In genomic region chr14:89388853-89389252, GRCh38 we compare ENCODE assay signal across 12 cellular contexts. TPM values are rescaled to one million over a fixed set of nuclear protein-coding genes. Genes with fewer than 3 reads are reported as not detected.
DNase-seq lines count a peak whose midpoint lies in the region; FAIRE-seq and TF ChIP-seq lines count a peak whose summit lies in the region.
"Had no signal": no experiment of that assay in that cellular context is flagged by ENCODE, and none has a peak within 500 bp of the region (broad histone marks: within the 10 kb centered on the region; RNA-seq: fewer than 3 reads in every experiment).

No MANE protein-coding gene starts in this region.

- no peak overlapping the region for H4K8ac ChIP-seq in H1 (ENCODE audit: extremely low read depth, insufficient read depth, low read length)
- H4K8ac ChIP-seq in mesendoderm (ENCODE audit: low read depth, low read length), result no peak overlapping the region

- H3K4me3 ChIP-seq in BE2C (ENCODE audit: low read depth, low read length) (no peak overlapping the region), H1 (ENCODE audit: extremely low read depth in 1 of 4, insufficient read depth in 2 of 4, low read depth in 3 of 4, low read length in 4 of 4) (no peak overlapping the region), mesendoderm (ENCODE audit: low read length) (no peak overlapping the region)
- H3K4me3 ChIP-seq: skin epidermis, uterus had no signal

- H2AFZ ChIP-seq in H1 (ENCODE audit: low read length), result no peak overlapping the region

- TF ChIP-seq EP300 in H1 (IDR thresholded peaks at IDR 0.05; ENCODE audit: borderline replicate concordance in 1 of 2, low read depth in 2 of 2, low read length in 2 of 2), result no peak

- no peak overlapping the region for H4K91ac ChIP-seq in H1 (replicated peaks; ENCODE audit: insufficient read length, low read length)

- 70% methylated on average over 5 of the region's 5 CpGs; no CpG with 5 or more reads in 1 of the 2 experiments for WGBS in H1 (ENCODE audit: extremely low coverage in 1 of 2, insufficient coverage in 1 of 2, insufficient read length in 1 of 2, insufficient replicate concordance in 2 of 2, low coverage in 1 of 2, low lambda C conversion rate in 2 of 2, missing lambda C conversion rate in 1 of 2), 2 experiments
- WGBS in mesendoderm (ENCODE audit: extremely low coverage, insufficient coverage, low lambda C conversion rate), result no CpG with 5 or more reads among the region's 5 CpGs

- H3K18ac ChIP-seq in H1 (ENCODE audit: extremely low read depth, low read length), result no peak overlapping the region
- no peak overlapping the region for H3K18ac ChIP-seq in mesendoderm (ENCODE audit: low read length)

- FAIRE-seq in H1 (lab: Jason Lieb, UNC), result no peak

- POLR2A ChIA-PET in H1 (lab: Charles Lee; ENCODE audit: partially characterized antibody), result interaction anchor here (3.3 kb wide), 1 partner anchor 10 kb away, joined by 8 read pairs; no protein-coding TSS in a partner anchor

- no peak overlapping the region for H2AK5ac ChIP-seq in H1 (ENCODE audit: low read depth, low read length)
- no peak overlapping the region for H2AK5ac ChIP-seq in mesendoderm (ENCODE audit: low read length)

- peak; percentile 49 to 62 for TF ChIP-seq RAD21 in H1 (IDR thresholded peaks at IDR 0.05 in 1 of 2, conservative IDR thresholded peaks at IDR 0.05 in 1 of 2; ENCODE audit: low read depth in 2 of 2, low read length in 2 of 2)

- no peak overlapping the region; the same call in 1 of the 2 replicates for H2BK5ac ChIP-seq in H1 (ENCODE audit: low read depth, low read length)
- H2BK5ac ChIP-seq in mesendoderm (ENCODE audit: low read length), result no peak overlapping the region

- no peaks in the 10 kb centered on the region for H3K23me2 ChIP-seq in H1 (ENCODE audit: low read depth, low read length)

- H3K27me3 ChIP-seq in BE2C, result no peaks in the 10 kb centered on the region
- no peaks in the 10 kb centered on the region for H3K27me3 ChIP-seq in H1 (replicated peaks in 1 of 4; ENCODE audit: control insufficient read depth in 3 of 4, extremely low read depth in 1 of 4, insufficient read depth in 3 of 4, low read length in 3 of 4)
- H3K27me3 ChIP-seq in mesendoderm (ENCODE audit: insufficient read depth, low read length, poor library complexity), result no peaks in the 10 kb centered on the region
- H3K27me3 ChIP-seq: uterus had no signal

- H3K56ac ChIP-seq in H1 (replicated peaks; ENCODE audit: insufficient read length, low read depth, low read length) (no peak overlapping the region), mesendoderm (ENCODE audit: low read length) (peak overlapping the region; percentile 58)

- H2BK20ac ChIP-seq in H1 (ENCODE audit: low read length), result no peak overlapping the region

- H3K4me2 ChIP-seq in H1 (ENCODE audit: insufficient read depth in 1 of 2, low read depth in 2 of 2, low read length in 2 of 2), result no peak overlapping the region
- no peak overlapping the region for H3K4me2 ChIP-seq in mesendoderm (ENCODE audit: low read length)

- H3K27ac ChIP-seq in H1 (ENCODE audit: low read depth, low read length) (no peak overlapping the region), mesendoderm (ENCODE audit: low read depth, low read length) (no peak overlapping the region)
- H3K27ac ChIP-seq: skin epidermis, uterus had no signal

- H2BK12ac ChIP-seq in H1 (ENCODE audit: low read depth, low read length), result no peak overlapping the region

- H3K4me1 ChIP-seq in BE2C (peaks cover 8% of the 10 kb centered on the region; the same call in 1 of the 2 replicates), H1 (replicated peaks in 1 of 4; ENCODE audit: control insufficient read depth in 3 of 4, insufficient read depth in 4 of 4, low read length in 3 of 4) (peaks cover 2 to 25% (median 13%) of the 10 kb centered on the region in 4 experiments), mesendoderm (ENCODE audit: control insufficient read depth, low read depth, low read length) (peaks cover 4% of the 10 kb centered on the region)

- DNase-seq in BE2C (no peak), NCI-H1694 (lab: John Stamatoyannopoulos, UW) (peak; percentile 36), H1 (ENCODE audit: low read depth in 1 of 2, low spot score in 2 of 2) (no peak), mesendoderm (peak; percentile 78), NCI-H128 (lab: John Stamatoyannopoulos, UW; ENCODE audit: unreplicated experiment) (no peak), superior temporal gyrus (ENCODE audit: extremely low spot score) (no peak), D341Med (ENCODE audit: low spot score) (no peak), NCI-H1048 (lab: John Stamatoyannopoulos, UW) (no peak)
- DNase-seq: activated naive CD8-positive, alpha-beta T cell treated with anti-CD3 and anti-CD28 coated beads, Interleukin-2, amount 50 U/mL, for 24 hours; effector memory CD8-positive, alpha-beta T cell; uterus had no signal

- TF ChIP-seq POLR2A in H1 (IDR thresholded peaks at IDR 0.05; ENCODE audit: control extremely low read depth in 1 of 2, low read depth in 2 of 2, low read length in 2 of 2), result no peak

- TF ChIP-seq CTCF in BE2C (IDR thresholded peaks at IDR 0.05; ENCODE audit: low read depth, low read length) (peak; percentile 28), H1 (IDR thresholded peaks at IDR 0.05; ENCODE audit: control extremely low read depth in 1 of 3, insufficient read depth in 1 of 3, low read depth in 1 of 3, low read length in 3 of 3) (peak in 2 of 3 experiments; percentile 22 to 42; a peak in 2 of 4 replicates)

- no peaks in the 10 kb centered on the region for H3K36me3 ChIP-seq in BE2C
- no peaks in the 10 kb centered on the region for H3K36me3 ChIP-seq in H1 (ENCODE audit: control insufficient read depth in 2 of 4, insufficient read depth in 4 of 4, low read length in 3 of 4)
- H3K36me3 ChIP-seq in mesendoderm (ENCODE audit: control insufficient read depth, insufficient read depth, low read length), result no peaks in the 10 kb centered on the region
- H3K36me3 ChIP-seq: uterus had no signal

- H3K79me1 ChIP-seq in H1 (ENCODE audit: low read depth, low read length), result peaks cover 19% of the 10 kb centered on the region
- H3K79me1 ChIP-seq in mesendoderm (ENCODE audit: low read length), result peaks cover 21% of the 10 kb centered on the region

- no peak overlapping the region for H3K23ac ChIP-seq in H1 (ENCODE audit: insufficient read length)
- no peak overlapping the region for H3K23ac ChIP-seq in mesendoderm (ENCODE audit: low read length)

- H2BK15ac ChIP-seq in H1 (ENCODE audit: low read length), result no peak overlapping the region
- no peak overlapping the region for H2BK15ac ChIP-seq in mesendoderm (replicated peaks; ENCODE audit: low read depth)

- H3K9ac ChIP-seq in H1 (replicated peaks in 1 of 4; ENCODE audit: extremely low read depth in 1 of 4, low read depth in 3 of 4, low read length in 3 of 4), result no peak overlapping the region
- H3K9ac ChIP-seq in mesendoderm (ENCODE audit: low read length), result no peak overlapping the region

- H4K5ac ChIP-seq in H1 (ENCODE audit: insufficient read length, low read depth, low read length) (no peak overlapping the region), mesendoderm (ENCODE audit: low read length) (no peak overlapping the region)

- peaks cover 30 to 99% of the 10 kb centered on the region in 2 experiments for H3K79me2 ChIP-seq in H1 (ENCODE audit: control insufficient read depth in 1 of 2, insufficient read depth in 2 of 2, low read length in 2 of 2)
- peaks cover 78% of the 10 kb centered on the region for H3K79me2 ChIP-seq in mesendoderm (ENCODE audit: control insufficient read depth, insufficient read depth, low read length)

- CTCF ChIA-PET in H1 (lab: Charles Lee; ENCODE audit: partially characterized antibody), result interaction anchor here (1.2 to 1.6 kb wide), 2 partner anchors 11 to 78 kb away, joined by 3 to 5 read pairs; no protein-coding TSS in a partner anchor

- H3K9me3 ChIP-seq in BE2C, result no peaks in the 10 kb centered on the region
- no peaks in the 10 kb centered on the region for H3K9me3 ChIP-seq in H1 (ENCODE audit: insufficient read depth in 2 of 2, low read depth in 1 of 2, low read length in 1 of 2)
- H3K9me3 ChIP-seq: uterus had no signal

- peaks cover 34 to 39% of the 10 kb centered on the region in 2 experiments for H4K20me1 ChIP-seq in H1 (replicated peaks in 1 of 2; ENCODE audit: control insufficient read depth in 1 of 2, insufficient read depth in 2 of 2, low read length in 2 of 2)

- H3K4ac ChIP-seq in H1 (replicated peaks; ENCODE audit: insufficient read length, low read depth, low read length), result no peak overlapping the region
- no peak overlapping the region for H3K4ac ChIP-seq in mesendoderm (ENCODE audit: low read depth, low read length)

- no peak overlapping the region for H3K14ac ChIP-seq in H1 (ENCODE audit: insufficient read length)

- no peak overlapping the region for H2BK120ac ChIP-seq in H1 (replicated peaks; ENCODE audit: low read depth, low read length)
- no peak overlapping the region for H2BK120ac ChIP-seq in mesendoderm (ENCODE audit: low read depth, low read length)

TF ChIP-seq in H1, 55 proteins besides CTCF, POLR2A, EP300 and RAD21 (continues in another document):
- TF ChIP-seq ASH2L (IDR thresholded peaks at IDR 0.05; ENCODE audit: low read length), result no peak
- TF ChIP-seq ZNF274 (IDR thresholded peaks at IDR 0.05; ENCODE audit: borderline replicate concordance, extremely low read depth, low read length), result no peak
- TF ChIP-seq TCF12 (IDR thresholded peaks at IDR 0.05; ENCODE audit: low read depth, low read length), result no peak
- no peak for TF ChIP-seq ATF2 (IDR thresholded peaks at IDR 0.05; ENCODE audit: low read length)
- TF ChIP-seq SP2 (IDR thresholded peaks at IDR 0.05; ENCODE audit: low read length), result no peak

RNA-seq across cellular contexts. Expression of gene FOXN3, which starts 28.2 kb away (rescaled TPM):
- polyA plus RNA-seq in BE2C (2012; ENCODE audit: insufficient read depth, insufficient read length, low read depth), result 21.9 TPM
- 165 and 178 TPM in 2 replicates for total RNA-seq in H1 (2021; fragmentation: NEBNext Ultra II Directional; extraction: Animal tissue kit (Norgen Biotek cat#: 25700))
- 52.6 and 76.3 TPM in 2 replicates for polyA plus RNA-seq in H1 (2011; rRNA removed)
- polyA plus RNA-seq in H1 (2011; cell fraction: cytosol; rRNA removed), result 50.2 TPM
- polyA plus RNA-seq in H1 (2011; cell fraction: nucleus; rRNA removed), result 191 TPM
- 51.0 to 70.0 TPM (median 65.0 TPM) in 4 replicates for polyA plus RNA-seq in H1 (2012, experiment 1 of 2)
- 16.0 TPM for polyA plus RNA-seq in H1 (2012, experiment 2 of 2)
- polyA plus RNA-seq in H1 (2013, experiment 1 of 2), result 81.3 TPM
- 76.7 TPM for polyA plus RNA-seq in H1 (2013, experiment 2 of 2)
- polyA minus RNA-seq in H1 (2011; rRNA and poly(A)+ RNA removed), result 259 and 262 TPM in 2 replicates
- polyA minus RNA-seq in H1 (2011; cell fraction: cytosol; rRNA and poly(A)+ RNA removed), result 110 TPM
- 411 TPM for polyA minus RNA-seq in H1 (2011; cell fraction: nucleus; rRNA and poly(A)+ RNA removed)
- polyA plus RNA-seq in mesendoderm (2013, experiment 1 of 2), result 45.2 TPM
- polyA plus RNA-seq in mesendoderm (2013, experiment 2 of 2), result 47.9 TPM

Comparison
In these comparisons a context has a peak if more than half of its experiments do, and no peak if none do; other contexts are left out.
1. DNase-seq: peak in NCI-H1694 (single experiment) and mesendoderm (single experiment); none in BE2C (single experiment), H1 (0 of 2), NCI-H128 (single experiment), superior temporal gyrus (single experiment), D341Med (single experiment) and NCI-H1048 (single experiment).